Comparison of ENCODE assay signal across 8 cellular contexts in genomic region chr11:111601636-111601978, GRCh38. TPM values are rescaled to one million over a fixed set of nuclear protein-coding genes. Genes with fewer than 3 reads are reported as not detected.
DNase-seq lines count a peak whose midpoint lies in the region; ATAC-seq and TF ChIP-seq lines count a peak whose summit lies in the region.

No MANE protein-coding gene starts in this region.

- CTCF ChIA-PET in CD4-positive, alpha-beta memory T cell (lab: Charles Lee; ENCODE audit: partially characterized antibody) = interaction anchor here (0.6 to 4.3 kb wide), 3 partner anchors 14 to 175 kb away, joined by 3 to 50 read pairs (median 17); partner anchors contain the start of gene PPP2R1B
- CTCF ChIA-PET in OCI-LY7 (lab: Charles Lee; ENCODE audit: unreplicated experiment) = no interaction called here

- H2AFZ ChIP-seq in OCI-LY7 (ENCODE audit: low read length) = peak overlapping the region; percentile 100
- H2AFZ ChIP-seq in osteoblast (ENCODE audit: low read length) = peak overlapping the region; percentile 98

- TF ChIP-seq CTCF in OCI-LY7 (conservative IDR thresholded peaks at IDR 0.05; ENCODE audit: low read length) (no peak), endothelial cell (IDR thresholded peaks at IDR 0.05; ENCODE audit: unreplicated experiment) (no peak), osteoblast (IDR thresholded peaks at IDR 0.05; ENCODE audit: extremely low read depth, low read depth, low read length) (no peak)

- no peaks in the 10 kb centered on the region for H3K9me3 Mint-ChIP-seq in CD4-positive, alpha-beta memory T cell
- no peaks in the 10 kb centered on the region for H3K9me3 Mint-ChIP-seq in endothelial cell (ENCODE audit: unreplicated experiment)

- peaks cover 14% of the 10 kb centered on the region; the same call in 1 of the 2 replicates for H4K20me1 ChIP-seq in OCI-LY7 (ENCODE audit: insufficient read depth, low read length)
- H4K20me1 ChIP-seq in osteoblast (ENCODE audit: insufficient read depth, low read length) = peaks cover 10% of the 10 kb centered on the region

- H3K36me3 ChIP-seq in CD4-positive, alpha-beta memory T cell (ENCODE audit: insufficient read depth, low read length) = no peaks in the 10 kb centered on the region
- H3K36me3 ChIP-seq in OCI-LY7 (ENCODE audit: insufficient read depth, low read length) = no peaks in the 10 kb centered on the region; the same call in 1 of the 2 replicates
- H3K36me3 ChIP-seq in osteoblast (ENCODE audit: insufficient read depth, low read length) = no peaks in the 10 kb centered on the region

- no peak for DNase-seq in CD4-positive, alpha-beta memory T cell
- DNase-seq in OCI-LY7 (ENCODE audit: low spot score) (no peak), endothelial cell (ENCODE audit: low spot score) (no peak), osteoblast (ENCODE audit: insufficient read length, low spot score, missing footprints) (no peak), hippocampal formation (lab: John Stamatoyannopoulos, UW) (no peak), DMS 273 (lab: John Stamatoyannopoulos, UW; ENCODE audit: unreplicated experiment) (no peak), SKM-1 treated with dmso at 0.1 percent for 144 hours (lab: John Stamatoyannopoulos, UW; ENCODE audit: unreplicated experiment) (no peak)

- intact Hi-C loops in CD4-positive, alpha-beta memory T cell (cut with micrococcal nuclease) = loop anchor here (5.0 to 10.0 kb wide), 3 partner anchors 326 to 691 kb away; partner anchors contain the start of gene DLAT
- intact Hi-C loops in OCI-LY7 (cut with micrococcal nuclease; ENCODE audit: unreplicated experiment) = loop anchor here (5.0 kb wide), 2 partner anchors 271 to 326 kb away; partner anchors contain the start of gene ALG9

- H3K27me3 Mint-ChIP-seq in CD4-positive, alpha-beta memory T cell = no peaks in the 10 kb centered on the region
- H3K27me3 Mint-ChIP-seq in endothelial cell (ENCODE audit: unreplicated experiment) = peaks cover 12% of the 10 kb centered on the region

- H3K36me3 Mint-ChIP-seq in CD4-positive, alpha-beta memory T cell = peaks cover 0 to 7% of the 10 kb centered on the region in 2 donors
- peaks cover 7% of the 10 kb centered on the region for H3K36me3 Mint-ChIP-seq in endothelial cell (ENCODE audit: low read depth, unreplicated experiment)

- ATAC-seq in GM19023 (IDR thresholded peaks at IDR 0.05; ENCODE audit: unreplicated experiment) = no peak

- peaks cover 24% of the 10 kb centered on the region for H3K4me1 ChIP-seq in CD4-positive, alpha-beta memory T cell (ENCODE audit: insufficient read depth, low read length)
- H3K4me1 ChIP-seq in OCI-LY7 (ENCODE audit: insufficient read depth, low read length, poor library complexity, severe bottlenecking) = peaks cover 30% of the 10 kb centered on the region
- peaks cover 38% of the 10 kb centered on the region for H3K4me1 ChIP-seq in osteoblast (ENCODE audit: insufficient read depth, low read length)

- no peaks in the 10 kb centered on the region for H3K9me3 ChIP-seq in CD4-positive, alpha-beta memory T cell (ENCODE audit: control insufficient read depth in 1 of 2, low read length in 2 of 2)
- H3K9me3 ChIP-seq in OCI-LY7 (ENCODE audit: low read length) (no peaks in the 10 kb centered on the region), osteoblast (ENCODE audit: low read depth, low read length) (no peaks in the 10 kb centered on the region)

- peak overlapping the region; percentile 52 to 68 for H3K4me3 ChIP-seq in CD4-positive, alpha-beta memory T cell (ENCODE audit: low read length in 2 of 2)
- H3K4me3 ChIP-seq in OCI-LY7 (ENCODE audit: low read depth, low read length, poor library complexity, severe bottlenecking) (peak overlapping the region; percentile 66), osteoblast (ENCODE audit: insufficient read depth, low read length) (peak overlapping the region; percentile 76)

- H3K27me3 ChIP-seq in CD4-positive, alpha-beta memory T cell (ENCODE audit: insufficient read depth, low read length) = no peaks in the 10 kb centered on the region
- no peaks in the 10 kb centered on the region for H3K27me3 ChIP-seq in osteoblast (ENCODE audit: insufficient read depth, low read length)

- POLR2A ChIA-PET in CD4-positive, alpha-beta memory T cell (lab: Charles Lee; ENCODE audit: partially characterized antibody) = interaction anchor here (1.1 to 3.6 kb wide), 2 partner anchors 165 to 176 kb away, joined by 3 to 16 read pairs; partner anchors contain the start of gene PPP2R1B
- POLR2A ChIA-PET in OCI-LY7 (lab: Charles Lee) = interaction anchor here (0.6 to 3.4 kb wide), 4 partner anchors 11 to 243 kb away, joined by 3 to 11 read pairs (median 4); no protein-coding TSS in a partner anchor

- no peaks in the 10 kb centered on the region for H3K9me2 ChIP-seq in OCI-LY7 (ENCODE audit: insufficient read depth, low read length)

- peaks cover 35% of the 10 kb centered on the region for H3K79me2 ChIP-seq in OCI-LY7 (ENCODE audit: insufficient read depth, low read depth, low read length)
- peaks cover 39% of the 10 kb centered on the region for H3K79me2 ChIP-seq in osteoblast (ENCODE audit: insufficient read depth, low read length)

- peak overlapping the region; percentile 61 for H3K27ac ChIP-seq in CD4-positive, alpha-beta memory T cell (ENCODE audit: low read depth, low read length)
- H3K27ac ChIP-seq in OCI-LY7 (ENCODE audit: low read depth, low read length, poor library complexity, severe bottlenecking) (peak overlapping the region; percentile 72), osteoblast (ENCODE audit: low read depth, low read length) (peak overlapping the region; percentile 71)

- H3K4me2 ChIP-seq in OCI-LY7 (ENCODE audit: low read length) = peak overlapping the region; percentile 100
- peak overlapping the region; percentile 95 for H3K4me2 ChIP-seq in osteoblast (ENCODE audit: insufficient read depth, low read length)

- H3K4me3 Mint-ChIP-seq in CD4-positive, alpha-beta memory T cell = peak overlapping the region; percentile 88 to 96 (median 94)
- peak overlapping the region; percentile 91 for H3K4me3 Mint-ChIP-seq in endothelial cell (ENCODE audit: unreplicated experiment)

- TSS peak; percentile 93 for BruUV-seq in OCI-LY7 (replicated peaks; lab: Mats Ljungman, UMichigan)

- H3K27ac Mint-ChIP-seq in CD4-positive, alpha-beta memory T cell = peak overlapping the region; percentile 91 to 99 (median 97)
- peak overlapping the region; percentile 81 for H3K27ac Mint-ChIP-seq in endothelial cell (ENCODE audit: unreplicated experiment)

- peaks cover 12 to 37% (median 19%) of the 10 kb centered on the region in 4 donors for H3K4me1 Mint-ChIP-seq in CD4-positive, alpha-beta memory T cell
- peaks cover 15% of the 10 kb centered on the region for H3K4me1 Mint-ChIP-seq in endothelial cell (ENCODE audit: unreplicated experiment)

RNA-seq across cellular contexts. Expression of gene SIK2, which starts 0.6 kb away (rescaled TPM):
- total RNA-seq in CD4-positive, alpha-beta memory T cell = 10 to 100 TPM; 12.8 to 13.8 TPM
- under 1 TPM; 0.04 to 0.38 TPM for polyA plus RNA-seq in CD4-positive, alpha-beta memory T cell
- total RNA-seq in OCI-LY7 (2014; rRNA removed; shearing (Covaris generic)) = 8.5 and 9.8 TPM in 2 replicates
- total RNA-seq in OCI-LY7 (2022) (16.9 and 18.1 TPM in 2 replicates), endothelial cell (ENCODE audit: unreplicated experiment) (16.3 TPM), osteoblast (17.7 and 18.3 TPM in 2 replicates)
